In the genomic region with DNA sequence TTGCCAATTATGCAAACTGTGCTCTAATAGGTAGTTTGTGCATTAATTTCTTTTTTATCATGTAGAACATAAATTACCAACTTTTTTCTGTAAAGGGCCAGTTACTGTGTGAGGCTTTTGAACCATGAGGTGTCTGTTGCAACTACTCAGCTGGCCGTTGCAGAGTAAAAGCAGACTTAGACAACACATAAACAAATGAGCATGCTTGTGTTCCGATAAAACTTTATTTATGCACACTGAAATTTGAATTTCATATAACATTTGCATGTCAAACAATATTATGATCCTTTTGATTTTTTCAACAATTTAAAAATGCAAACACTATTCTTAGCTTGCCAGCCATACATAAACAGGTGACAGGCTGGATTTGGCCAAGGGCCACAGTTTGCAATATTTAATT, we compare ENCODE assay signal across 25 cellular contexts.
DNase-seq lines count a peak whose midpoint lies in the region; ATAC-seq, FAIRE-seq and TF ChIP-seq lines count a peak whose summit lies in the region.
"Had no signal": no experiment of that assay in that cellular context is flagged by ENCODE, and none has a peak within 500 bp of the region (broad histone marks: within the 10 kb centered on the region; RNA-seq: fewer than 3 reads in every experiment).

No MANE protein-coding gene starts in this region.

- no peaks in the 10 kb centered on the region for H3K79me2 ChIP-seq in K562 (ENCODE audit: control insufficient read depth, insufficient read depth, low read length)

- no peaks in the 10 kb centered on the region for H3K9me1 ChIP-seq in K562 (ENCODE audit: control insufficient read depth, insufficient read depth, low read length)

- H4K20me1 ChIP-seq in K562 (replicated peaks; ENCODE audit: control insufficient read depth, insufficient read depth, low read length) = no peaks in the 10 kb centered on the region
- H4K20me1 ChIP-seq: BLaER1 had no signal

- no peak overlapping the region for H3K4me2 ChIP-seq in K562 (ENCODE audit: insufficient read depth, low read length)
- H3K4me2 ChIP-seq: BLaER1 had no signal

- H3K9me3 ChIP-seq in K562 (replicated peaks; ENCODE audit: control insufficient read depth, insufficient read depth, low read depth, low read length) (no peaks in the 10 kb centered on the region), thyroid gland (no peaks in the 10 kb centered on the region)
- H3K9me3 ChIP-seq: BE2C, BLaER1 had no signal

- H3K4me3 ChIP-seq in K562 (no peak overlapping the region), thyroid gland (replicated peaks in 1 of 3) (no peak overlapping the region)
- H3K4me3 ChIP-seq: BLaER1, GM12878 had no signal

- CTCF ChIA-PET in K562 (lab: Yijun Ruan, JAX; ENCODE audit: low intra/inter-chr PET ratio) = no interaction called here

- TF ChIP-seq CTCF in K562 (IDR thresholded peaks at IDR 0.05 in 2 of 3, conservative IDR thresholded peaks at IDR 0.05 in 1 of 3; ENCODE audit: insufficient read depth in 2 of 3, low read depth in 1 of 3, low read length in 3 of 3) = no peak
- no peak for TF ChIP-seq CTCF in thyroid gland (IDR thresholded peaks at IDR 0.05)

- intact Hi-C loops in K562 (cut with micrococcal nuclease) = no loop called here
- intact Hi-C loops in thyroid gland (cut with DNase I) = no loop called here

- H3K4me1 ChIP-seq in K562 (replicated peaks in 1 of 2; ENCODE audit: control insufficient read depth in 2 of 2, insufficient read depth in 2 of 2, low read length in 2 of 2) = peaks cover 0 to 5% of the 10 kb centered on the region in 2 experiments; a peak in 2 of 5 replicates
- no peaks in the 10 kb centered on the region for H3K4me1 ChIP-seq in thyroid gland
- H3K4me1 ChIP-seq: BE2C had no signal

- TF ChIP-seq RAD21 in K562 (CRISPR knock-in tag; conservative IDR thresholded peaks at IDR 0.05 in 1 of 2, IDR thresholded peaks at IDR 0.05 in 1 of 2) = no peak

- H3K27me3 ChIP-seq in K562 (ENCODE audit: control insufficient read depth in 2 of 2, insufficient read depth in 2 of 2, low read length in 2 of 2) = peaks cover 0 to 11% of the 10 kb centered on the region in 2 experiments; a peak in 2 of 5 replicates
- no peaks in the 10 kb centered on the region for H3K27me3 ChIP-seq in thyroid gland
- H3K27me3 ChIP-seq: BE2C, BLaER1 had no signal

- H3K9ac ChIP-seq in K562 (ENCODE audit: insufficient read depth in 1 of 2, low read depth in 2 of 2, low read length in 2 of 2) = no peak overlapping the region
- H3K9ac ChIP-seq: BLaER1 had no signal

- WGBS in K562 (ENCODE audit: insufficient coverage, low coverage, missing lambda C conversion rate) = 17% methylated on average over 2 of the region's 2 CpGs
- WGBS in thyroid gland, 2 donors = 88 to 91% methylated on average over 2 of the region's 2 CpGs

- no peak for FAIRE-seq in K562 (lab: Jason Lieb, UNC)
- FAIRE-seq: A204.1, GM12878, GM12892, GM18507 had no signal

- TF ChIP-seq POLR2A in K562 (conservative IDR thresholded peaks at IDR 0.05) (no peak), thyroid gland (IDR thresholded peaks at IDR 0.05) (no peak)

- POLR2A ChIA-PET in K562 (lab: Yijun Ruan, JAX) = interaction anchor here (0.6 kb wide), 1 partner anchor 14 kb away, joined by 4 read pairs; no protein-coding TSS in a partner anchor

- H3K36me3 ChIP-seq in K562 (ENCODE audit: control insufficient read depth, insufficient read depth, low read length) (no peaks in the 10 kb centered on the region), thyroid gland (no peaks in the 10 kb centered on the region)
- H3K36me3 ChIP-seq: BE2C, BLaER1 had no signal

- peak; percentile 94 to 97 for DNase-seq in NCI-H526 (lab: John Stamatoyannopoulos, UW)
- no peak for DNase-seq in K562 (ENCODE audit: extremely low read depth in 1 of 4, low spot score in 3 of 4)
- DNase-seq in islet precursor cell = peak; percentile 2
- DNase-seq in pons (ENCODE audit: low spot score) = no peak
- no peak for DNase-seq in thyroid gland
- DNase-seq: 8988T; ACHN; BE2C; CD4-positive, alpha-beta memory T cell; CD4-positive, CD25-positive, alpha-beta regulatory T cell; CD8-positive, alpha-beta memory T cell; COR-L47; DMS 273 treated with DMSO at 0.1 percent for 48 hours; DMS153; DMS53; DMS79; DND-41; EL; GDM1 had no signal

- no peak for ATAC-seq in K562
- ATAC-seq in HG03460 (IDR thresholded peaks at IDR 0.05; ENCODE audit: unreplicated experiment) = no peak
- ATAC-seq: GM12878 had no signal

- no peak overlapping the region for H2AFZ ChIP-seq in K562 (ENCODE audit: low read depth, low read length)

- no TSS peak for BruUV-seq in K562 (replicated peaks; lab: Mats Ljungman, UMichigan)

- no peak for TF ChIP-seq EP300 in K562 (IDR thresholded peaks at IDR 0.05; ENCODE audit: low read length)

- in situ Hi-C loops in K562 (cut with MboI) = no loop called here

- H3K27ac ChIP-seq in K562 (ENCODE audit: extremely low read depth, low read depth, low read length) = no peak overlapping the region
- no peak overlapping the region for H3K27ac ChIP-seq in thyroid gland
- H3K27ac ChIP-seq: BLaER1 had no signal

TF ChIP-seq in K562, 482 proteins besides CTCF, POLR2A, EP300 and RAD21:
- TF ChIP-seq, protein P1, sequence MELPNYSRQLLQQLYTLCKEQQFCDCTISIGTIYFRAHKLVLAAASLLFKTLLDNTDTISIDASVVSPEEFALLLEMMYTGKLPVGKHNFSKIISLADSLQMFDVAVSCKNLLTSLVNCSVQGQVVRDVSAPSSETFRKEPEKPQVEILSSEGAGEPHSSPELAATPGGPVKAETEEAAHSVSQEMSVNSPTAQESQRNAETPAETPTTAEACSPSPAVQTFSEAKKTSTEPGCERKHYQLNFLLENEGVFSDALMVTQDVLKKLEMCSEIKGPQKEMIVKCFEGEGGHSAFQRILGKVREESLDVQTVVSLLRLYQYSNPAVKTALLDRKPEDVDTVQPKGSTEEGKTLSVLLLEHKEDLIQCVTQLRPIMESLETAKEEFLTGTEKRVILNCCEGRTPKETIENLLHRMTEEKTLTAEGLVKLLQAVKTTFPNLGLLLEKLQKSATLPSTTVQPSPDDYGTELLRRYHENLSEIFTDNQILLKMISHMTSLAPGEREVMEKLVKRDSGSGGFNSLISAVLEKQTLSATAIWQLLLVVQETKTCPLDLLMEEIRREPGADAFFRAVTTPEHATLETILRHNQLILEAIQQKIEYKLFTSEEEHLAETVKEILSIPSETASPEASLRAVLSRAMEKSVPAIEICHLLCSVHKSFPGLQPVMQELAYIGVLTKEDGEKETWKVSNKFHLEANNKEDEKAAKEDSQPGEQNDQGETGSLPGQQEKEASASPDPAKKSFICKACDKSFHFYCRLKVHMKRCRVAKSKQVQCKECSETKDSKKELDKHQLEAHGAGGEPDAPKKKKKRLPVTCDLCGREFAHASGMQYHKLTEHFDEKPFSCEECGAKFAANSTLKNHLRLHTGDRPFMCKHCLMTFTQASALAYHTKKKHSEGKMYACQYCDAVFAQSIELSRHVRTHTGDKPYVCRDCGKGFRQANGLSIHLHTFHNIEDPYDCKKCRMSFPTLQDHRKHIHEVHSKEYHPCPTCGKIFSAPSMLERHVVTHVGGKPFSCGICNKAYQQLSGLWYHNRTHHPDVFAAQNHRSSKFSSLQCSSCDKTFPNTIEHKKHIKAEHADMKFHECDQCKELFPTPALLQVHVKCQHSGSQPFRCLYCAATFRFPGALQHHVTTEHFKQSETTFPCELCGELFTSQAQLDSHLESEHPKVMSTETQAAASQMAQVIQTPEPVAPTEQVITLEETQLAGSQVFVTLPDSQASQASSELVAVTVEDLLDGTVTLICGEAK (IDR thresholded peaks at IDR 0.05) = peak; percentile 69
- TF ChIP-seq, protein P1 (CRISPR knock-in tag; IDR thresholded peaks at IDR 0.05) = peak; percentile 52; the same call in 1 of the 2 replicates
- no peak for TF ChIP-seq POLR2G (IDR thresholded peaks at IDR 0.05; ENCODE audit: low read depth, low read length)
TF ChIP-seq in K562: peak in this region for 1.

Comparison
In these comparisons a context has a peak if more than half of its experiments do, and no peak if none do; other contexts are left out.
1. DNase-seq: peak in NCI-H526 (2 of 2) and islet precursor cell (single experiment); none in K562 (0 of 4), pons (single experiment) and thyroid gland (0 of 2).